ENCODE assay signal across 1 cellular context in genomic region chr2:46349115-46349547, GRCh38.
A peak's percentile ranks its signal among the peaks of the same experiment; 100 is the strongest.
TF ChIP-seq lines count a peak whose summit lies in the region.

No MANE protein-coding gene starts in this region.

TF ChIP-seq in HepG2, 621 proteins besides CTCF, POLR2A, EP300 and RAD21 (continued from another document and continues in another):
- peak; percentile 48; the same call in 1 of the 2 replicates for TF ChIP-seq MAZ (IDR thresholded peaks at IDR 0.05; ENCODE audit: borderline replicate concordance, low read depth, low read length)
- peak; percentile 82; the same call in 1 of the 2 replicates for TF ChIP-seq MAZ (CRISPR knock-in tag; IDR thresholded peaks at IDR 0.05; ENCODE audit: low read depth)
- no peak for TF ChIP-seq ETV5 (CRISPR knock-in tag; IDR thresholded peaks at IDR 0.05; ENCODE audit: borderline replicate concordance)
- TF ChIP-seq ZNF468 (CRISPR knock-in tag; IDR thresholded peaks at IDR 0.05) = no peak
- no peak for TF ChIP-seq THAP7 (CRISPR knock-in tag; IDR thresholded peaks at IDR 0.05)
- TF ChIP-seq ZNF205 (CRISPR knock-in tag; IDR thresholded peaks at IDR 0.05) = no peak
- no peak for TF ChIP-seq ZNF605 (CRISPR knock-in tag; IDR thresholded peaks at IDR 0.05)
- no peak for TF ChIP-seq NFE2L1 (CRISPR knock-in tag; IDR thresholded peaks at IDR 0.05; ENCODE audit: borderline replicate concordance)
- TF ChIP-seq TOE1 (CRISPR knock-in tag; IDR thresholded peaks at IDR 0.05) = no peak
- no peak for TF ChIP-seq HINFP (CRISPR knock-in tag; IDR thresholded peaks at IDR 0.05; ENCODE audit: low read depth)
- TF ChIP-seq ISL2 (CRISPR knock-in tag; IDR thresholded peaks at IDR 0.05) = no peak
- TF ChIP-seq GATAD1 (CRISPR knock-in tag; IDR thresholded peaks at IDR 0.05) = 0 out of 2 replicates have a peak, but pooled peaks have one; percentile 28
- no peak; the same call in 1 of the 2 replicates for TF ChIP-seq LBX2 (CRISPR knock-in tag; IDR thresholded peaks at IDR 0.05; ENCODE audit: borderline replicate concordance)
- no peak for TF ChIP-seq NONO (IDR thresholded peaks at IDR 0.05)
- TF ChIP-seq NONO (CRISPR knock-in tag; conservative IDR thresholded peaks at IDR 0.05) = 0 out of 2 replicates have a peak, but pooled peaks have one; percentile 57
- TF ChIP-seq ZNF800 (CRISPR knock-in tag; IDR thresholded peaks at IDR 0.05) = no peak
- TF ChIP-seq SRSF4 (IDR thresholded peaks at IDR 0.05; ENCODE audit: low read depth, low read length, poor library complexity, severe bottlenecking) = no peak
- TF ChIP-seq SIX4 (CRISPR knock-in tag; IDR thresholded peaks at IDR 0.05) = no peak
- TF ChIP-seq ZNF746 (CRISPR knock-in tag; IDR thresholded peaks at IDR 0.05) = peak; percentile 28; the same call in 1 of the 2 replicates
- TF ChIP-seq DDIT3 (CRISPR knock-in tag; IDR thresholded peaks at IDR 0.05) = no peak
- TF ChIP-seq ZNF691 (CRISPR knock-in tag; IDR thresholded peaks at IDR 0.05; ENCODE audit: borderline replicate concordance, low read depth) = peak; percentile 56; the same call in 1 of the 2 replicates
- TF ChIP-seq STAT6 (CRISPR knock-in tag; IDR thresholded peaks at IDR 0.05; ENCODE audit: borderline replicate concordance) = no peak
- no peak for TF ChIP-seq ZNF234 (CRISPR knock-in tag; conservative IDR thresholded peaks at IDR 0.05)
- no peak for TF ChIP-seq TIGD3 (CRISPR knock-in tag; IDR thresholded peaks at IDR 0.05; ENCODE audit: borderline replicate concordance)
- TF ChIP-seq ZNF180 (CRISPR knock-in tag; IDR thresholded peaks at IDR 0.05; ENCODE audit: borderline replicate concordance, low read depth) = no peak
- TF ChIP-seq ZNF281 (CRISPR knock-in tag; IDR thresholded peaks at IDR 0.05; ENCODE audit: borderline replicate concordance) = peak; percentile 90
- TF ChIP-seq RCOR2 (CRISPR knock-in tag; IDR thresholded peaks at IDR 0.05) = no peak
- TF ChIP-seq NKX3-1 (CRISPR knock-in tag; IDR thresholded peaks at IDR 0.05) = no peak
- TF ChIP-seq EHMT2 (IDR thresholded peaks at IDR 0.05; ENCODE audit: borderline replicate concordance, low read depth, low read length) = no peak
- 0 out of 2 replicates have a peak, but pooled peaks have one; percentile 52 for TF ChIP-seq ZBTB20 (CRISPR knock-in tag; IDR thresholded peaks at IDR 0.05; ENCODE audit: borderline replicate concordance, low read depth)
- no peak for TF ChIP-seq ZSCAN5A (CRISPR knock-in tag; IDR thresholded peaks at IDR 0.05; ENCODE audit: borderline replicate concordance)
- TF ChIP-seq CENPX (CRISPR knock-in tag; IDR thresholded peaks at IDR 0.05) = no peak
- TF ChIP-seq BRF2 (CRISPR knock-in tag; IDR thresholded peaks at IDR 0.05) = no peak
- no peak for TF ChIP-seq HHEX (CRISPR knock-in tag; IDR thresholded peaks at IDR 0.05)
- no peak for TF ChIP-seq RORA (CRISPR knock-in tag; IDR thresholded peaks at IDR 0.05)
- TF ChIP-seq GPN1 (CRISPR knock-in tag; IDR thresholded peaks at IDR 0.05; ENCODE audit: borderline replicate concordance) = no peak
- no peak for TF ChIP-seq ZXDC (CRISPR knock-in tag; IDR thresholded peaks at IDR 0.05)
- TF ChIP-seq NR2F6 (IDR thresholded peaks at IDR 0.05) = peak; percentile 54
- peak; percentile 65 for TF ChIP-seq NR2F6 (CRISPR knock-in tag; IDR thresholded peaks at IDR 0.05)
- TF ChIP-seq SMYD3 (CRISPR knock-in tag; IDR thresholded peaks at IDR 0.05) = no peak
- TF ChIP-seq MIER3 (CRISPR knock-in tag; IDR thresholded peaks at IDR 0.05; ENCODE audit: borderline replicate concordance) = no peak
